Comparison of ENCODE assay signal across 1 cellular context in genomic region chr13:112629161-112629560, GRCh38.
TF ChIP-seq lines count a peak whose summit lies in the region.

No MANE protein-coding gene starts in this region.

TF ChIP-seq in K562, 482 proteins besides CTCF, POLR2A, EP300 and RAD21 (continued from another document):
- TF ChIP-seq ZNF407 (IDR thresholded peaks at IDR 0.05; ENCODE audit: low read depth) (0 out of 2 replicates have a peak, but pooled peaks have one; percentile 23), GABPA (tag; conservative IDR thresholded peaks at IDR 0.05; ENCODE audit: low read depth) (peak; percentile 80), ZBTB40 (IDR thresholded peaks at IDR 0.05) (peak; percentile 75), ZBTB40 (CRISPR knock-in tag; IDR thresholded peaks at IDR 0.05) (no peak), ZNF41 (CRISPR knock-in tag; conservative IDR thresholded peaks at IDR 0.05) (no peak), JUND (IDR thresholded peaks at IDR 0.05; ENCODE audit: borderline replicate concordance, low read depth, low read length) (no peak), JUND (tag; IDR thresholded peaks at IDR 0.05; ENCODE audit: borderline replicate concordance, low read depth, low read length) (no peak)
